1 cellular context compared by ENCODE assay signal in the genomic region with DNA sequence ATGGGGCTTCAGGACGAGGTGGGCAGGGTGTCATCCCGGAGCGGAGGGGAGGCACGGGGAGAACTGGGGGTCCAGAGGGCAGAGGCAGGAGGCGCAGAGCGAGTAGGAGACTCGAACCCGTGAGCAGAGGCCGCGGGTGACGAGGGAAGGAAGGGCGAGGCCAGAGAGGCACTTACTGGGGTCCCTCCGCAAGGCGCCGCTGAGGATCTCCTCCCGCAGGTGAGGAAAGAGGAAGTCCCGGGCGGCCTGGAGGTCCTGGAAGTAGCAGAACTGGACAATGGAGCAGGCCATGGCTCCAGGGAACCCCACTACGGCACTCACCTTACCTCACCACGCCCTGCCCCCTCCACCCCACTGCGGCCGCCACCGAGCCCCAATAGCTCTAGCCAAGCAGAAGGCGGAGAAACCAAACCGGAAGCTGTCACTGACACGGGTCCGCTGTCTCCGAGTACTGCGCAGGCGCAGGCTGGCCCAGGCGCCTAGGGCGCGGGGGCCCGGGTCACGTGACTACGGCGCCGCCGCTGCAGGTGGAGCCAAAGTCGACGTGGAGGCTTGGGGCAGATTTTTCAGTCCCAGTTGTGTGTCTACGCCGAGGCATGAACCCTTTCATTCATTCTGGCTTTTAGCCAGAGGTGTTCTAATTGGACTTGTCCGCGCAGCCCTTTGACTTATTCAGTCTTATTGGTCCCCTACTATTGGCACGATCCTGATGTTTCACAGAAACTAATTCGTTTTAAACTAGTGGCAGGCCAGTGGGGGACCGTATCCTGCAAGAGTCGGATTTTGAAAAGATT.
TF ChIP-seq lines count a peak whose summit lies in the region.

Gene RAB3GAP2, minus strand, starts transcription at position 407 of the 794 bp plus-strand sequence. Its CDS starts 116 bp downstream, at position 291.

TF ChIP-seq in HepG2, 621 proteins besides CTCF, POLR2A, EP300 and RAD21 (continued from another document and continues in another):
- peak; percentile 76 for TF ChIP-seq ZMAT3 (CRISPR knock-in tag; conservative IDR thresholded peaks at IDR 0.05)
- peak; percentile 54; the same call in 1 of the 2 replicates for TF ChIP-seq ZNF644 (CRISPR knock-in tag; IDR thresholded peaks at IDR 0.05; ENCODE audit: low read depth)
- TF ChIP-seq, protein P1, sequence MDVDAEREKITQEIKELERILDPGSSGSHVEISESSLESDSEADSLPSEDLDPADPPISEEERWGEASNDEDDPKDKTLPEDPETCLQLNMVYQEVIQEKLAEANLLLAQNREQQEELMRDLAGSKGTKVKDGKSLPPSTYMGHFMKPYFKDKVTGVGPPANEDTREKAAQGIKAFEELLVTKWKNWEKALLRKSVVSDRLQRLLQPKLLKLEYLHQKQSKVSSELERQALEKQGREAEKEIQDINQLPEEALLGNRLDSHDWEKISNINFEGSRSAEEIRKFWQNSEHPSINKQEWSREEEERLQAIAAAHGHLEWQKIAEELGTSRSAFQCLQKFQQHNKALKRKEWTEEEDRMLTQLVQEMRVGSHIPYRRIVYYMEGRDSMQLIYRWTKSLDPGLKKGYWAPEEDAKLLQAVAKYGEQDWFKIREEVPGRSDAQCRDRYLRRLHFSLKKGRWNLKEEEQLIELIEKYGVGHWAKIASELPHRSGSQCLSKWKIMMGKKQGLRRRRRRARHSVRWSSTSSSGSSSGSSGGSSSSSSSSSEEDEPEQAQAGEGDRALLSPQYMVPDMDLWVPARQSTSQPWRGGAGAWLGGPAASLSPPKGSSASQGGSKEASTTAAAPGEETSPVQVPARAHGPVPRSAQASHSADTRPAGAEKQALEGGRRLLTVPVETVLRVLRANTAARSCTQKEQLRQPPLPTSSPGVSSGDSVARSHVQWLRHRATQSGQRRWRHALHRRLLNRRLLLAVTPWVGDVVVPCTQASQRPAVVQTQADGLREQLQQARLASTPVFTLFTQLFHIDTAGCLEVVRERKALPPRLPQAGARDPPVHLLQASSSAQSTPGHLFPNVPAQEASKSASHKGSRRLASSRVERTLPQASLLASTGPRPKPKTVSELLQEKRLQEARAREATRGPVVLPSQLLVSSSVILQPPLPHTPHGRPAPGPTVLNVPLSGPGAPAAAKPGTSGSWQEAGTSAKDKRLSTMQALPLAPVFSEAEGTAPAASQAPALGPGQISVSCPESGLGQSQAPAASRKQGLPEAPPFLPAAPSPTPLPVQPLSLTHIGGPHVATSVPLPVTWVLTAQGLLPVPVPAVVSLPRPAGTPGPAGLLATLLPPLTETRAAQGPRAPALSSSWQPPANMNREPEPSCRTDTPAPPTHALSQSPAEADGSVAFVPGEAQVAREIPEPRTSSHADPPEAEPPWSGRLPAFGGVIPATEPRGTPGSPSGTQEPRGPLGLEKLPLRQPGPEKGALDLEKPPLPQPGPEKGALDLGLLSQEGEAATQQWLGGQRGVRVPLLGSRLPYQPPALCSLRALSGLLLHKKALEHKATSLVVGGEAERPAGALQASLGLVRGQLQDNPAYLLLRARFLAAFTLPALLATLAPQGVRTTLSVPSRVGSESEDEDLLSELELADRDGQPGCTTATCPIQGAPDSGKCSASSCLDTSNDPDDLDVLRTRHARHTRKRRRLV (CRISPR knock-in tag; IDR thresholded peaks at IDR 0.05): peak; percentile 86
- peak; percentile 91 for TF ChIP-seq POLR2AphosphoS5 (IDR thresholded peaks at IDR 0.05; ENCODE audit: low read depth, low read length)
- peak; percentile 68; the same call in 1 of the 2 replicates for TF ChIP-seq ZNF749 (CRISPR knock-in tag; IDR thresholded peaks at IDR 0.05; ENCODE audit: borderline replicate concordance)
- TF ChIP-seq, protein P2, sequence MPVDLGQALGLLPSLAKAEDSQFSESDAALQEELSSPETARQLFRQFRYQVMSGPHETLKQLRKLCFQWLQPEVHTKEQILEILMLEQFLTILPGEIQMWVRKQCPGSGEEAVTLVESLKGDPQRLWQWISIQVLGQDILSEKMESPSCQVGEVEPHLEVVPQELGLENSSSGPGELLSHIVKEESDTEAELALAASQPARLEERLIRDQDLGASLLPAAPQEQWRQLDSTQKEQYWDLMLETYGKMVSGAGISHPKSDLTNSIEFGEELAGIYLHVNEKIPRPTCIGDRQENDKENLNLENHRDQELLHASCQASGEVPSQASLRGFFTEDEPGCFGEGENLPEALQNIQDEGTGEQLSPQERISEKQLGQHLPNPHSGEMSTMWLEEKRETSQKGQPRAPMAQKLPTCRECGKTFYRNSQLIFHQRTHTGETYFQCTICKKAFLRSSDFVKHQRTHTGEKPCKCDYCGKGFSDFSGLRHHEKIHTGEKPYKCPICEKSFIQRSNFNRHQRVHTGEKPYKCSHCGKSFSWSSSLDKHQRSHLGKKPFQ (CRISPR knock-in tag; IDR thresholded peaks at IDR 0.05; ENCODE audit: insufficient replicate concordance): peak; percentile 68
- TF ChIP-seq ZNF329 (CRISPR knock-in tag; IDR thresholded peaks at IDR 0.05; ENCODE audit: low read depth): peak; percentile 46; the same call in 1 of the 2 replicates
- TF ChIP-seq GFI1 (CRISPR knock-in tag; IDR thresholded peaks at IDR 0.05; ENCODE audit: borderline replicate concordance): 0 out of 2 replicates have a peak, but pooled peaks have one; percentile 22
- TF ChIP-seq CREB1 (IDR thresholded peaks at IDR 0.05): peak; percentile 58
- TF ChIP-seq CREB1 (CRISPR knock-in tag; IDR thresholded peaks at IDR 0.05): peak; percentile 63; the same call in 1 of the 2 replicates
- no peak for TF ChIP-seq AKNA (CRISPR knock-in tag; IDR thresholded peaks at IDR 0.05; ENCODE audit: borderline replicate concordance)
- TF ChIP-seq ZNF646 (CRISPR knock-in tag; IDR thresholded peaks at IDR 0.05): 0 out of 2 replicates have a peak, but pooled peaks have one; percentile 41
- peak; percentile 68; the same call in 1 of the 2 replicates for TF ChIP-seq ZNF33B (CRISPR knock-in tag; IDR thresholded peaks at IDR 0.05)
- 0 out of 2 replicates have a peak, but pooled peaks have one; percentile 43 for TF ChIP-seq ZNF30 (CRISPR knock-in tag; IDR thresholded peaks at IDR 0.05)
- TF ChIP-seq HNF4G (IDR thresholded peaks at IDR 0.05; ENCODE audit: borderline replicate concordance, low read depth, low read length): no peak
- TF ChIP-seq HNF4G (CRISPR knock-in tag; IDR thresholded peaks at IDR 0.05; ENCODE audit: borderline replicate concordance, low read depth): 0 out of 2 replicates have a peak, but pooled peaks have one; percentile 54
- peak; percentile 39; the same call in 1 of the 2 replicates for TF ChIP-seq ZBTB7B (CRISPR knock-in tag; IDR thresholded peaks at IDR 0.05)
- no peak for TF ChIP-seq SMC3 (IDR thresholded peaks at IDR 0.05; ENCODE audit: low read length)
- peak; percentile 52; the same call in 1 of the 2 replicates for TF ChIP-seq MEF2D (CRISPR knock-in tag; IDR thresholded peaks at IDR 0.05)
- TF ChIP-seq ZNF891 (CRISPR knock-in tag; IDR thresholded peaks at IDR 0.05): peak; percentile 43; the same call in 1 of the 2 replicates
- no peak for TF ChIP-seq ZXDC (CRISPR knock-in tag; IDR thresholded peaks at IDR 0.05)
